Comparison of ENCODE assay signal across 13 cellular contexts in genomic region chr2:18546586-18546985, GRCh38. TPM values are rescaled to one million over a fixed set of nuclear protein-coding genes. Genes with fewer than 3 reads are reported as not detected.
A peak's percentile ranks its signal among the peaks of the same experiment; 100 is the strongest.
DNase-seq lines count a peak whose midpoint lies in the region; ATAC-seq and TF ChIP-seq lines count a peak whose summit lies in the region.
"Had no signal": no experiment of that assay in that cellular context is flagged by ENCODE, and none has a peak within 500 bp of the region (broad histone marks: within the 10 kb centered on the region; RNA-seq: fewer than 3 reads in every experiment).

No MANE protein-coding gene starts in this region.

- H3K27me3 Mint-ChIP-seq in activated naive CD8-positive, alpha-beta T cell = no peaks in the 10 kb centered on the region
- no peaks in the 10 kb centered on the region for H3K27me3 Mint-ChIP-seq in activated naive CD8-positive, alpha-beta T cell treated with anti-CD3 and anti-CD28 coated beads, Interleukin-2, amount 50 U/mL, for 24 hours
- peaks cover 0 to 1% of the 10 kb centered on the region in 2 donors for H3K27me3 Mint-ChIP-seq in T-cell

- peaks cover 59% of the 10 kb centered on the region for H3K4me1 Mint-ChIP-seq in activated naive CD8-positive, alpha-beta T cell (ENCODE audit: low read depth)
- peaks cover 39% of the 10 kb centered on the region for H3K4me1 Mint-ChIP-seq in activated naive CD8-positive, alpha-beta T cell treated with anti-CD3 and anti-CD28 coated beads, Interleukin-2, amount 50 U/mL, for 24 hours
- peaks cover 38 to 56% (median 42%) of the 10 kb centered on the region in 3 donors for H3K4me1 Mint-ChIP-seq in T-cell

- no peak overlapping the region for H3K4me3 ChIP-seq in Jurkat, Clone E6-1 (ENCODE audit: low read length)
- H3K4me3 ChIP-seq in psoas muscle (peak overlapping the region; percentile 0), brain microvascular endothelial cell (ENCODE audit: low read depth, low read length) (no peak overlapping the region)
- H3K4me3 ChIP-seq: cardiac muscle cell, heart right ventricle had no signal

- peak overlapping the region; percentile 25 for H3K27ac Mint-ChIP-seq in activated naive CD8-positive, alpha-beta T cell
- no peak overlapping the region for H3K27ac Mint-ChIP-seq in activated naive CD8-positive, alpha-beta T cell treated with anti-CD3 and anti-CD28 coated beads, Interleukin-2, amount 50 U/mL, for 24 hours
- peak overlapping the region; percentile 78 to 85 for H3K27ac Mint-ChIP-seq in T-cell

- H3K27ac ChIP-seq in psoas muscle (peak overlapping the region; percentile 6), brain microvascular endothelial cell (no peak overlapping the region)
- H3K27ac ChIP-seq: cardiac muscle cell, heart right ventricle had no signal

- POLR2A ChIA-PET in T-cell (lab: Charles Lee) = interaction anchor here in 1 of 2 donors (1.1 kb wide), 1 partner anchor 13 kb away, joined by 3 read pairs; no protein-coding TSS in a partner anchor

- ATAC-seq in activated naive CD8-positive, alpha-beta T cell treated with anti-CD3 and anti-CD28 coated beads, Interleukin-2, amount 50 U/mL, for 24 hours = no peak
- ATAC-seq in T-cell (replicated peaks in 1 of 4) (peak; percentile 50 to 82 (median 72)), psoas muscle (peak in 3 of 4 donors; percentile 50 to 84 (median 69)), GM21381 (IDR thresholded peaks at IDR 0.05; ENCODE audit: unreplicated experiment) (no peak)

- intact Hi-C loops in psoas muscle (cut with DNase I) = no loop called here

- TF ChIP-seq CTCF in psoas muscle (IDR thresholded peaks at IDR 0.05) (no peak), GM10266 (IDR thresholded peaks at IDR 0.05; ENCODE audit: control insufficient read depth, insufficient read depth, low read depth, missing control alignments) (no peak), brain microvascular endothelial cell (IDR thresholded peaks at IDR 0.05; ENCODE audit: low read depth, low read length, missing control alignments) (no peak)

- no peaks in the 10 kb centered on the region for H3K9me3 ChIP-seq in psoas muscle
- H3K9me3 ChIP-seq: heart right ventricle had no signal

- H3K9me3 Mint-ChIP-seq in activated naive CD8-positive, alpha-beta T cell (ENCODE audit: low read depth) = no peaks in the 10 kb centered on the region
- H3K9me3 Mint-ChIP-seq in activated naive CD8-positive, alpha-beta T cell treated with anti-CD3 and anti-CD28 coated beads, Interleukin-2, amount 50 U/mL, for 24 hours = peaks cover 3% of the 10 kb centered on the region
- H3K9me3 Mint-ChIP-seq in T-cell = no peaks in the 10 kb centered on the region

- no peaks in the 10 kb centered on the region for H3K36me3 ChIP-seq in psoas muscle (ENCODE audit: insufficient read depth in 1 of 2, low read depth in 1 of 2)
- no peaks in the 10 kb centered on the region for H3K36me3 ChIP-seq in brain microvascular endothelial cell (replicated peaks)
- H3K36me3 ChIP-seq: cardiac muscle cell had no signal

- 46 to 63% (median 55%) methylated on average over 2 of the region's 2 CpGs for WGBS in psoas muscle, 3 donors

- H3K27me3 ChIP-seq in psoas muscle (ENCODE audit: insufficient read depth in 3 of 3, low read length in 2 of 3) (no peaks in the 10 kb centered on the region), brain microvascular endothelial cell (replicated peaks) (no peaks in the 10 kb centered on the region)
- H3K27me3 ChIP-seq: cardiac muscle cell, heart right ventricle had no signal

- in situ Hi-C loops in brain microvascular endothelial cell (cut with HindIII; ENCODE audit: low pct_ligation_motif_present, low sequenced_read_pairs) = no loop called here

- peaks cover 11% of the 10 kb centered on the region for H3K4me1 ChIP-seq in psoas muscle

- H3K4me3 Mint-ChIP-seq in activated naive CD8-positive, alpha-beta T cell = no peak overlapping the region
- no peak overlapping the region for H3K4me3 Mint-ChIP-seq in activated naive CD8-positive, alpha-beta T cell treated with anti-CD3 and anti-CD28 coated beads, Interleukin-2, amount 50 U/mL, for 24 hours
- peak overlapping the region in 1 of 3 donors; percentile 46 for H3K4me3 Mint-ChIP-seq in T-cell

- CTCF ChIA-PET in T-cell (lab: Charles Lee) = interaction anchor here (0.6 to 0.7 kb wide), 2 partner anchors 14 to 28 kb away, joined by 3 read pairs; partner anchors contain the start of gene RDH14 (in 1 of the 2)

- peaks cover 6% of the 10 kb centered on the region for H3K36me3 Mint-ChIP-seq in activated naive CD8-positive, alpha-beta T cell
- peaks cover 12% of the 10 kb centered on the region for H3K36me3 Mint-ChIP-seq in activated naive CD8-positive, alpha-beta T cell treated with anti-CD3 and anti-CD28 coated beads, Interleukin-2, amount 50 U/mL, for 24 hours (ENCODE audit: low read depth)
- peaks cover 13% of the 10 kb centered on the region for H3K36me3 Mint-ChIP-seq in T-cell

- DNase-seq in activated naive CD8-positive, alpha-beta T cell treated with anti-CD3 and anti-CD28 coated beads, Interleukin-2, amount 50 U/mL, for 24 hours = no peak
- peak; percentile 75 for DNase-seq in Jurkat, Clone E6-1 (ENCODE audit: low read depth, low spot score)
- peak in 1 of 34 experiments; percentile 1 for DNase-seq in T-cell
- DNase-seq in psoas muscle = no peak
- DNase-seq in GM10266 (ENCODE audit: extremely low spot score) = no peak
- DNase-seq in brain microvascular endothelial cell = no peak
- DNase-seq: heart right ventricle; naive B cell; NCI-H446; stimulated activated CD4-positive, alpha-beta T cell treated with anti-CD3 and anti-CD28 coated beads, Interleukin-2, amount 100 ng/mL, for 48 hours had no signal

RNA-seq across cellular contexts. Expression of gene RDH14, which starts 13.9 kb away (rescaled TPM):
- 23.3 TPM for polyA plus RNA-seq in Jurkat, Clone E6-1 (2012; ENCODE audit: insufficient read depth, insufficient read length)
- total RNA-seq in T-cell (10 to 100 TPM in 4 of 5 donors, 1 to 10 TPM in 1; 9.7 to 21.5 (median 18.8) TPM), psoas muscle (10 to 100 TPM; 25.2 to 35.0 (median 28.2) TPM)
- polyA plus RNA-seq in psoas muscle = 10 to 100 TPM; 23.9 to 42.6 (median 24.4) TPM

RNA-seq across cellular contexts. Expression of gene NT5C1B, which starts 42.8 kb away (rescaled TPM):
- polyA plus RNA-seq in Jurkat, Clone E6-1 (2012; ENCODE audit: insufficient read depth, insufficient read length) = not detected
- total RNA-seq in T-cell (not detected), psoas muscle (not detected)
- polyA plus RNA-seq in psoas muscle = not detected
- total RNA-seq: cardiac muscle cell, heart right ventricle had no signal
- polyA plus RNA-seq: heart right ventricle had no signal

Comparison
In these comparisons a context has a peak if more than half of its experiments do, and no peak if none do; other contexts are left out.
1. ATAC-seq: peak in T-cell (4 of 4) and psoas muscle (3 of 4); none in activated naive CD8-positive, alpha-beta T cell treated with anti-CD3 and anti-CD28 coated beads, Interleukin-2, amount 50 U/mL, for 24 hours (single experiment) and GM21381 (single experiment).